21 cellular contexts compared by ENCODE assay signal in genomic region chr17:17532991-17533390, GRCh38.
"Had no signal": no experiment of that assay in that cellular context is flagged by ENCODE, and none has a peak within 500 bp of the region (broad histone marks: within the 10 kb centered on the region; RNA-seq: fewer than 3 reads in every experiment).

No MANE protein-coding gene starts in this region.

- DNase-seq: activated CD4-positive, alpha-beta T cell treated with anti-CD3 and anti-CD28 coated beads for 4 hours; activated CD8-positive, alpha-beta memory T cell treated with anti-CD3 and anti-CD28 coated beads, Interleukin-2, amount 50 U/mL, for 48 hours; activated CD8-positive, alpha-beta T cell treated with anti-CD3 and anti-CD28 coated beads for 36 hours; activated naive CD4-positive, alpha-beta T cell treated with anti-CD3 and anti-CD28 coated beads, Interleukin-2, amount 50 U/mL, for 16 hours; activated T-cell treated with anti-CD3 and anti-CD28 coated beads, Interleukin-2, amount 50 U/mL, for 1 hour; aorta; central memory CD4-positive, alpha-beta T cell; MG63; NCI-H1092 treated with DMSO at 0.1 percent for 48 hours; NCI-H1417 treated with DMSO at 0.1 percent for 48 hours; NCI-H1694; NCI-H2029; NCI-H2107; NCI-H2171 treated with DMSO at 0.1 percent for 48 hours; NCI-H226; NCI-H69; NK-92 treated with Interleukin-12 subunit alpha and Interleukin-12 subunit beta, amount 100 ng/mL, for 24 hours; PC-9; SHP77 treated with DMSO at 0.1 percent for 48 hours had no signal

- H3K27ac ChIP-seq: PC-9 had no signal

- H3K27me3 ChIP-seq: MG63 had no signal

- H3K36me3 ChIP-seq: MG63 had no signal

- H3K4me2 ChIP-seq: PC-9 had no signal

- ATAC-seq: activated CD4-positive, CD25-positive, alpha-beta regulatory T cell treated with anti-CD3 and anti-CD28 coated beads, Interleukin-2, amount 50 U/mL, for 24 hours; activated CD8-positive, alpha-beta T cell treated with anti-CD3 and anti-CD28 coated beads for 36 hours had no signal

- FAIRE-seq: bronchial epithelial cell had no signal

- H3K9me3 ChIP-seq: MG63 had no signal

- H2AFZ ChIP-seq: PC-9 had no signal

- H3K4me3 ChIP-seq: MG63, PC-9 had no signal
